11 cellular contexts compared by ENCODE assay signal in genomic region chr2:232026941-232027340, GRCh38.
A peak's percentile ranks its signal among the peaks of the same experiment; 100 is the strongest.
DNase-seq lines count a peak whose midpoint lies in the region; ATAC-seq and FAIRE-seq lines count a peak whose summit lies in the region.
"Had no signal": no experiment of that assay in that cellular context is flagged by ENCODE, and none has a peak within 500 bp of the region (broad histone marks: within the 10 kb centered on the region; RNA-seq: fewer than 3 reads in every experiment).

No MANE protein-coding gene starts in this region.

- no peak overlapping the region for H3K4me3 ChIP-seq in small intestine (ENCODE audit: low read depth in 1 of 2, low read length in 2 of 2)

- no peak overlapping the region for H3K27ac ChIP-seq in small intestine (ENCODE audit: low read depth in 1 of 2, low read length in 1 of 2)

- no peak for DNase-seq in EL
- no peak for DNase-seq in stimulated activated CD4-positive, alpha-beta T cell treated with anti-CD3 and anti-CD28 coated beads, Interleukin-2, amount 100 ng/mL, for 24 hours
- DNase-seq in small intestine: no peak
- DNase-seq in activated CD4-positive, alpha-beta T cell treated with anti-CD3 and anti-CD28 coated beads for 48 hours: no peak
- DNase-seq: DND-41, NCI-H1930, SHP77 treated with DMSO at 0.1 percent for 48 hours had no signal

- H3K27me3 ChIP-seq in small intestine (ENCODE audit: control insufficient read depth in 2 of 2, insufficient read depth in 2 of 2, low read length in 2 of 2): no peaks in the 10 kb centered on the region

- H3K36me3 Mint-ChIP-seq in activated T-helper 17 cell treated with anti-CD3 and anti-CD28 coated beads, Interleukin-2, amount 50 U/mL, for 72 hours (ENCODE audit: low read depth): peaks cover 64% of the 10 kb centered on the region

- H3K27ac Mint-ChIP-seq in activated T-helper 17 cell treated with anti-CD3 and anti-CD28 coated beads, Interleukin-2, amount 50 U/mL, for 72 hours: peak overlapping the region; percentile 56

- H3K36me3 ChIP-seq in small intestine (ENCODE audit: control insufficient read depth in 2 of 2, insufficient read depth in 2 of 2, low read length in 2 of 2): peaks cover 6 to 14% of the 10 kb centered on the region in 2 donors

- no peak for FAIRE-seq in small intestine (lab: Jason Lieb, UNC)

- no peaks in the 10 kb centered on the region for H3K9me3 ChIP-seq in small intestine (ENCODE audit: control insufficient read depth, low read depth)

- ATAC-seq in GM18867 (IDR thresholded peaks at IDR 0.05; ENCODE audit: unreplicated experiment) (peak; percentile 97), GM21360 (IDR thresholded peaks at IDR 0.05; ENCODE audit: unreplicated experiment) (peak; percentile 95), HG03064 (IDR thresholded peaks at IDR 0.05; ENCODE audit: low read depth, unreplicated experiment) (peak; percentile 97)
- peak; percentile 95 for ATAC-seq in activated T-helper 17 cell treated with anti-CD3 and anti-CD28 coated beads, Interleukin-2, amount 50 U/mL, for 72 hours (replicated peaks)

- no peaks in the 10 kb centered on the region for H3K27me3 Mint-ChIP-seq in activated T-helper 17 cell treated with anti-CD3 and anti-CD28 coated beads, Interleukin-2, amount 50 U/mL, for 72 hours

- H3K4me1 ChIP-seq in small intestine (ENCODE audit: control insufficient read depth in 2 of 2, insufficient read depth in 1 of 2, low read depth in 1 of 2, low read length in 1 of 2): no peaks in the 10 kb centered on the region

- WGBS in small intestine, 3 donors: 81 to 95% (median 90%) methylated on average over 2 of the region's 2 CpGs

- H3K4me1 Mint-ChIP-seq in activated T-helper 17 cell treated with anti-CD3 and anti-CD28 coated beads, Interleukin-2, amount 50 U/mL, for 72 hours: peaks cover 27% of the 10 kb centered on the region

- H3K9me3 Mint-ChIP-seq in activated T-helper 17 cell treated with anti-CD3 and anti-CD28 coated beads, Interleukin-2, amount 50 U/mL, for 72 hours: no peaks in the 10 kb centered on the region

- H3K4me3 Mint-ChIP-seq in activated T-helper 17 cell treated with anti-CD3 and anti-CD28 coated beads, Interleukin-2, amount 50 U/mL, for 72 hours: peak overlapping the region; percentile 22
